8 cellular contexts compared by ENCODE assay signal in genomic region chr4:107094332-107094731, GRCh38. TPM values are rescaled to one million over a fixed set of nuclear protein-coding genes. Genes with fewer than 3 reads are reported as not detected.
A peak's percentile ranks its signal among the peaks of the same experiment; 100 is the strongest.
DNase-seq lines count a peak whose midpoint lies in the region; ATAC-seq and TF ChIP-seq lines count a peak whose summit lies in the region.

No MANE protein-coding gene starts in this region.

- no peaks in the 10 kb centered on the region for H3K27me3 ChIP-seq in Peyer's patch

- DNase-seq in EL (peak; percentile 16), NB4 (ENCODE audit: low read depth) (peak; percentile 21), glomerular visceral epithelial cell (ENCODE audit: extremely low spot score) (peak; percentile 6), SHP77 (lab: John Stamatoyannopoulos, UW) (no peak), Peyer's patch (no peak), DMS79 (lab: John Stamatoyannopoulos, UW) (no peak)
- DNase-seq in activated CD4-positive, CD25-positive, alpha-beta regulatory T cell (lab: John Stamatoyannopoulos, UW): no peak

- ATAC-seq in GM21786 (IDR thresholded peaks at IDR 0.05; ENCODE audit: unreplicated experiment): peak; percentile 79

- TF ChIP-seq POLR2A in NB4 (IDR thresholded peaks at IDR 0.05; ENCODE audit: extremely low read depth, insufficient read length) (no peak), Peyer's patch (IDR thresholded peaks at IDR 0.05) (no peak)

- no peak overlapping the region for H3K27ac ChIP-seq in Peyer's patch

- H3K4me1 ChIP-seq in Peyer's patch: no peaks in the 10 kb centered on the region

- no peaks in the 10 kb centered on the region for H3K9me3 ChIP-seq in Peyer's patch

- no peaks in the 10 kb centered on the region for H3K36me3 ChIP-seq in Peyer's patch

- TF ChIP-seq CTCF in NB4 (IDR thresholded peaks at IDR 0.05; ENCODE audit: low read depth, low read length): peak; percentile 16
- no peak for TF ChIP-seq CTCF in Peyer's patch (IDR thresholded peaks at IDR 0.05)

- H3K4me3 ChIP-seq in NB4 (ENCODE audit: low read depth, low read length) (no peak overlapping the region), Peyer's patch (no peak overlapping the region)

RNA-seq across cellular contexts. Expression of gene DKK2, which starts 58.2 kb away (rescaled TPM):
- total RNA-seq in Peyer's patch: 1 to 10 TPM in 1 of 4 donors, under 1 TPM in 2, not detected in 1; 0.53 to 4.1 (median 0.67) TPM

Comparison
In these comparisons a context has a peak if more than half of its experiments do, and no peak if none do; other contexts are left out.
1. DNase-seq: peak in EL (single experiment), NB4 (single experiment) and glomerular visceral epithelial cell (single experiment); none in SHP77 (0 of 2), activated CD4-positive, CD25-positive, alpha-beta regulatory T cell (0 of 4), Peyer's patch (0 of 3) and DMS79 (single experiment).